ENCODE assay signal across 10 cellular contexts in genomic region chr12:56722832-56723231, GRCh38. TPM values are rescaled to one million over a fixed set of nuclear protein-coding genes. Genes with fewer than 3 reads are reported as not detected.
DNase-seq lines count a peak whose midpoint lies in the region; ATAC-seq and TF ChIP-seq lines count a peak whose summit lies in the region.
"Had no signal": no experiment of that assay in that cellular context is flagged by ENCODE, and none has a peak within 500 bp of the region (broad histone marks: within the 10 kb centered on the region; RNA-seq: fewer than 3 reads in every experiment).

No MANE protein-coding gene starts in this region.

- peaks cover 56% of the 10 kb centered on the region for H3K4me1 ChIP-seq in adipocyte (ENCODE audit: control insufficient read depth, insufficient read depth, low read length)
- peaks cover 0 to 67% (median 60%) of the 10 kb centered on the region in 4 donors for H3K4me1 ChIP-seq in tibial nerve

- peak overlapping the region; percentile 99 for H3K4me3 Mint-ChIP-seq in activated naive CD4-positive, alpha-beta T cell treated with anti-CD3 and anti-CD28 coated beads, Interleukin-2, amount 10 ng/mL, durations not matched to agents 7 days and 5 days

- no peak overlapping the region for H3K27ac Mint-ChIP-seq in activated naive CD4-positive, alpha-beta T cell treated with anti-CD3 and anti-CD28 coated beads, Interleukin-2, amount 10 ng/mL, durations not matched to agents 7 days and 5 days

- DNase-seq in activated naive CD4-positive, alpha-beta T cell treated with anti-CD3 and anti-CD28 coated beads, Interleukin-2, amount 10 ng/mL, durations not matched to agents 7 days and 5 days = no peak
- DNase-seq in activated naive CD4-positive, alpha-beta T cell treated with anti-CD3 and anti-CD28 coated beads, Interleukin-2, amount 50 U/mL, for 16 hours = no peak
- DNase-seq in adipocyte (ENCODE audit: low read depth) (no peak), left colon (no peak), tibial nerve (ENCODE audit: low spot score in 2 of 2) (no peak), hypothalamus (lab: John Stamatoyannopoulos, UW) (no peak)
- DNase-seq: effector CD8-positive, alpha-beta T cell; OCI-M1 had no signal

- no peak for TF ChIP-seq POLR2A in tibial nerve (IDR thresholded peaks at IDR 0.05)

- TF ChIP-seq EP300 in tibial nerve (IDR thresholded peaks at IDR 0.05) = no peak

- peaks cover 41% of the 10 kb centered on the region for H3K36me3 ChIP-seq in adipocyte (ENCODE audit: control insufficient read depth, insufficient read depth, low read length, severe bottlenecking)
- H3K36me3 ChIP-seq in tibial nerve = peaks cover 0 to 38% (median 0%) of the 10 kb centered on the region in 3 donors

- H3K27me3 ChIP-seq in adipocyte (replicated peaks; ENCODE audit: control insufficient read depth, insufficient read depth, low read length) (no peaks in the 10 kb centered on the region), tibial nerve (no peaks in the 10 kb centered on the region)

- H3K27me3 Mint-ChIP-seq in activated naive CD4-positive, alpha-beta T cell treated with anti-CD3 and anti-CD28 coated beads, Interleukin-2, amount 10 ng/mL, durations not matched to agents 7 days and 5 days = no peaks in the 10 kb centered on the region

- intact Hi-C loops in left colon (cut with DNase I, micrococcal nuclease) = loop anchor here in 1 of 2 donors (10.0 kb wide), 1 partner anchor 78 kb away; the partner anchor contains the start of gene ATP5F1B

- H3K9me3 ChIP-seq in adipocyte (ENCODE audit: control insufficient read depth, low read length) (no peaks in the 10 kb centered on the region), tibial nerve (no peaks in the 10 kb centered on the region)

- ATAC-seq in left colon = peak; percentile 17
- ATAC-seq in HG03097 (IDR thresholded peaks at IDR 0.05; ENCODE audit: low FRiP score, unreplicated experiment) = no peak
- ATAC-seq in HG03039 (IDR thresholded peaks at IDR 0.05; ENCODE audit: unreplicated experiment) = no peak

- peak overlapping the region; percentile 98 for H3K4me3 ChIP-seq in adipocyte (ENCODE audit: low read length)
- H3K4me3 ChIP-seq in tibial nerve = peak overlapping the region in 2 of 4 donors; percentile 85 to 95

- H3K9ac ChIP-seq in adipocyte (ENCODE audit: low read length) = peak overlapping the region; percentile 100

- WGBS in tibial nerve, 2 donors = 58 to 59% methylated on average over 4 of the region's 4 CpGs

- H3K27ac ChIP-seq in tibial nerve = peak overlapping the region in 3 of 4 donors; percentile 75 to 97 (median 88)

- CTCF ChIA-PET in activated naive CD4-positive, alpha-beta T cell treated with anti-CD3 and anti-CD28 coated beads, Interleukin-2, amount 10 ng/mL, durations not matched to agents 7 days and 5 days (lab: Charles Lee) = interaction anchor here (1.2 kb wide), 2 partner anchors 34 to 77 kb away, joined by 3 to 5 read pairs; partner anchors contain the start of gene ATP5F1B

- peaks cover 73% of the 10 kb centered on the region for H3K4me1 Mint-ChIP-seq in activated naive CD4-positive, alpha-beta T cell treated with anti-CD3 and anti-CD28 coated beads, Interleukin-2, amount 10 ng/mL, durations not matched to agents 7 days and 5 days

- no peaks in the 10 kb centered on the region for H3K9me3 Mint-ChIP-seq in activated naive CD4-positive, alpha-beta T cell treated with anti-CD3 and anti-CD28 coated beads, Interleukin-2, amount 10 ng/mL, durations not matched to agents 7 days and 5 days

- TF ChIP-seq CTCF in tibial nerve (IDR thresholded peaks at IDR 0.05) = no peak

- peaks cover 67% of the 10 kb centered on the region for H3K36me3 Mint-ChIP-seq in activated naive CD4-positive, alpha-beta T cell treated with anti-CD3 and anti-CD28 coated beads, Interleukin-2, amount 10 ng/mL, durations not matched to agents 7 days and 5 days

RNA-seq across cellular contexts. Expression of gene NACA, which starts 2.3 kb away (rescaled TPM):
- total RNA-seq in left colon (100 to 1,000 TPM; 617 to 625 TPM), tibial nerve (1,000 to 10,000 TPM in 1 of 4 donors, 100 to 1,000 TPM in 3; 829 to 1,085 (median 948) TPM)

RNA-seq across cellular contexts. Expression of gene PRIM1, which starts 29.3 kb away (rescaled TPM):
- total RNA-seq in left colon (1 to 10 TPM; 3.9 to 5.3 TPM), tibial nerve (10 to 100 TPM in 1 of 4 donors, 1 to 10 TPM in 3; 2.4 to 10.1 (median 6.1) TPM)

RNA-seq across cellular contexts. Expression of gene PTGES3, which starts 34.7 kb away (rescaled TPM):
- total RNA-seq in left colon (100 to 1,000 TPM; 149 to 160 TPM), tibial nerve (10 to 100 TPM; 71.0 to 84.0 (median 77.2) TPM)

RNA-seq across cellular contexts. Expression of gene HSD17B6, which starts 40.3 kb away (rescaled TPM):
- total RNA-seq in left colon (1 to 10 TPM; 1.2 to 9.6 TPM), tibial nerve (1 to 10 TPM in 2 of 4 donors, under 1 TPM in 1, not detected in 1; 0.20 to 1.2 (median 1.0) TPM)
